In the genomic region with DNA sequence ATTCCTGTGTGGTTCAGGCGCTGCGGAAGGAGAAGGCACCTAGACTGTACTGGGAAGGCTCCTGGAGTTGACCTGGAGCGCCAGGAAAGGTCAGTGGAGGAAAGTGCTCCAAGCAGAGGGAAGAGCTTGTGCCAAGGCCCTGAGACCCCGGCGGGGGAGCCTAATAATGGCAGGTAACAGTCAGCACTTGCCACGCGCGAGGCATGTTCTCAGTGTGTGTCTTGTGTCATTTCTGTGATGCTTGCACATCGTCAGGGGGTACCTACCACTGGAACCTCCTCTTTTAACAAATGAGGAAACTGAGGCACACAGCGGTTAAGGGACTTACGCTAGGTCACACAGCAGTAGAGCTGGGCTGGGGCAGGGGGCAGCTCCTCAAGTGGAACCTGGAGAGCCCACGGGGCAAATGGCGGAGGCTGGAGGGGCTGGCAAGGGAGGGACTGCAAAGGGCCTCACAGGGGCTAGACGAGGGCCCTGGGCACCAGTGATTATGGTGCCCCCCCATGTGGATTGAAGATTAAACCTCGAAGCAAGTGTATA, we compare ENCODE assay signal across 8 cellular contexts. TPM values are rescaled to one million over a fixed set of nuclear protein-coding genes. Genes with fewer than 3 reads are reported as not detected.
DNase-seq lines count a peak whose midpoint lies in the region; ATAC-seq and TF ChIP-seq lines count a peak whose summit lies in the region.

No MANE protein-coding gene starts in this region.

- peaks cover 19% of the 10 kb centered on the region for H3K4me1 Mint-ChIP-seq in activated B cell treated with CpG ODN at 0.5 μM for 24 hours
- peaks cover 14% of the 10 kb centered on the region for H3K4me1 Mint-ChIP-seq in stimulated activated naive CD8-positive, alpha-beta T cell treated with anti-CD3 and anti-CD28 coated beads, Interleukin-15, amount 100 ng/mL, for 72 hours

- H3K9me3 Mint-ChIP-seq in activated B cell treated with CpG ODN at 0.5 μM for 24 hours, result no peaks in the 10 kb centered on the region
- no peaks in the 10 kb centered on the region for H3K9me3 Mint-ChIP-seq in stimulated activated naive CD8-positive, alpha-beta T cell treated with anti-CD3 and anti-CD28 coated beads, Interleukin-15, amount 100 ng/mL, for 72 hours

- ATAC-seq in activated B cell treated with CpG ODN at 0.5 μM for 24 hours (ENCODE audit: low read depth) (no peak), left lobe of liver (no peak), HG02840 (IDR thresholded peaks at IDR 0.05; ENCODE audit: low FRiP score, unreplicated experiment) (no peak)
- ATAC-seq in stimulated activated naive CD8-positive, alpha-beta T cell treated with anti-CD3 and anti-CD28 coated beads, Interleukin-15, amount 100 ng/mL, for 72 hours, result no peak

- no peaks in the 10 kb centered on the region for H3K36me3 Mint-ChIP-seq in activated B cell treated with CpG ODN at 0.5 μM for 24 hours (ENCODE audit: low read depth)

- POLR2A ChIA-PET in activated B cell treated with CpG ODN at 0.5 μM for 24 hours (lab: Charles Lee), result interaction anchor here (1.2 to 2.0 kb wide), 3 partner anchors 9 to 249 kb away, joined by 3 to 35 read pairs (median 5); a partner anchor contains a TSS

- H3K4me3 Mint-ChIP-seq in activated B cell treated with CpG ODN at 0.5 μM for 24 hours, result peak overlapping the region; percentile 81
- H3K4me3 Mint-ChIP-seq in stimulated activated naive CD8-positive, alpha-beta T cell treated with anti-CD3 and anti-CD28 coated beads, Interleukin-15, amount 100 ng/mL, for 72 hours, result peak overlapping the region; percentile 80 to 86

- H3K27me3 Mint-ChIP-seq in activated B cell treated with CpG ODN at 0.5 μM for 24 hours, result peaks cover 3% of the 10 kb centered on the region
- H3K27me3 Mint-ChIP-seq in stimulated activated naive CD8-positive, alpha-beta T cell treated with anti-CD3 and anti-CD28 coated beads, Interleukin-15, amount 100 ng/mL, for 72 hours, result peaks cover 72% of the 10 kb centered on the region

- CTCF ChIA-PET in activated B cell treated with CpG ODN at 0.5 μM for 24 hours (lab: Charles Lee), result interaction anchor here (0.9 to 1.9 kb wide), 4 partner anchors 8 to 14 kb away, joined by 3 to 7 read pairs (median 4); no protein-coding TSS in a partner anchor

- H3K27ac Mint-ChIP-seq in activated B cell treated with CpG ODN at 0.5 μM for 24 hours, result peak overlapping the region; percentile 79
- no peak overlapping the region for H3K27ac Mint-ChIP-seq in stimulated activated naive CD8-positive, alpha-beta T cell treated with anti-CD3 and anti-CD28 coated beads, Interleukin-15, amount 100 ng/mL, for 72 hours

- intact Hi-C loops in activated B cell treated with CpG ODN at 0.5 μM for 24 hours (cut with micrococcal nuclease), result loop anchor here (1.0 kb wide), 1 partner anchor 10 kb away; no protein-coding TSS in a partner anchor

- DNase-seq in NCI-H2227 treated with DMSO at 0.1 percent for 48 hours (lab: John Stamatoyannopoulos, UW), result peak; percentile 15
- DNase-seq in NCI-H2227 (lab: John Stamatoyannopoulos, UW; ENCODE audit: unreplicated experiment), result no peak
- DNase-seq in activated B cell treated with CpG ODN at 0.5 μM for 24 hours, result no peak
- DNase-seq in left lobe of liver (ENCODE audit: low spot score), result peak; percentile 38
- DNase-seq in stimulated activated naive CD8-positive, alpha-beta T cell treated with anti-CD3 and anti-CD28 coated beads, Interleukin-15, amount 100 ng/mL, for 72 hours, result no peak
- no peak for DNase-seq in DMS 273 treated with DMSO at 0.1 percent for 48 hours (lab: John Stamatoyannopoulos, UW)
- DNase-seq in globus pallidus (ENCODE audit: low spot score), result no peak

- no peak for TF ChIP-seq CTCF in activated B cell treated with CpG ODN at 0.5 μM for 24 hours (IDR thresholded peaks at IDR 0.05)

RNA-seq across cellular contexts. Expression of a gene that starts 1.0 kb away (rescaled TPM):
- total RNA-seq in activated B cell treated with CpG ODN at 0.5 μM for 24 hours, result 1.2 and 1.4 TPM in 2 replicates
- 0.10 TPM for total RNA-seq in left lobe of liver

RNA-seq across cellular contexts. Expression of a gene that starts 18.5 kb away (rescaled TPM):
- 1.2 TPM in 2 replicates for total RNA-seq in activated B cell treated with CpG ODN at 0.5 μM for 24 hours
- not detected for total RNA-seq in left lobe of liver

RNA-seq across cellular contexts. Expression of a gene that starts 51.0 kb away (rescaled TPM):
- total RNA-seq in activated B cell treated with CpG ODN at 0.5 μM for 24 hours, result 64.9 and 68.5 TPM in 2 replicates
- 16.6 TPM for total RNA-seq in left lobe of liver

Comparison
In these comparisons a context has a peak if more than half of its experiments do, and no peak if none do; other contexts are left out.
1. DNase-seq: peak in NCI-H2227 treated with DMSO at 0.1 percent for 48 hours (single experiment) and left lobe of liver (single experiment); none in NCI-H2227 (single experiment), activated B cell treated with CpG ODN at 0.5 μM for 24 hours (single experiment), stimulated activated naive CD8-positive, alpha-beta T cell treated with anti-CD3 and anti-CD28 coated beads, Interleukin-15, amount 100 ng/mL, for 72 hours (0 of 2), DMS 273 treated with DMSO at 0.1 percent for 48 hours (single experiment) and globus pallidus (single experiment).